In genomic region chr18:61581578-61582204, GRCh38 we compare ENCODE assay signal across 8 cellular contexts.
DNase-seq lines count a peak whose midpoint lies in the region; ATAC-seq and TF ChIP-seq lines count a peak whose summit lies in the region.

No MANE protein-coding gene starts in this region.

- peak; percentile 94 for ATAC-seq in GM21447 (IDR thresholded peaks at IDR 0.05; ENCODE audit: unreplicated experiment)

- H3K27ac ChIP-seq in suprapubic skin, result peak overlapping the region; percentile 69

- no peaks in the 10 kb centered on the region for H3K9me3 ChIP-seq in suprapubic skin

- no peak for TF ChIP-seq EP300 in suprapubic skin (IDR thresholded peaks at IDR 0.05)

- peaks cover 17% of the 10 kb centered on the region for H3K4me1 ChIP-seq in suprapubic skin

- 8% methylated on average over 22 of the region's 22 CpGs for WGBS in suprapubic skin

- DNase-seq in DMS 273 (lab: John Stamatoyannopoulos, UW; ENCODE audit: unreplicated experiment), result peak; percentile 87
- DNase-seq in HuH-7.5 (ENCODE audit: low spot score), result peak; percentile 32
- DNase-seq in SHP77 treated with DMSO at 0.1 percent for 48 hours (lab: John Stamatoyannopoulos, UW), result peak; percentile 7
- peak; percentile 3 to 60 (median 54) for DNase-seq in activated naive CD4-positive, alpha-beta T cell (lab: John Stamatoyannopoulos, UW)
- peak; percentile 41 for DNase-seq in globus pallidus (ENCODE audit: low spot score)
- DNase-seq in nucleus accumbens (lab: John Stamatoyannopoulos, UW), result peak in 49 of 56 donors; percentile 3 to 81 (median 39)
- peak; percentile 87 to 88 for DNase-seq in suprapubic skin (ENCODE audit: low spot score in 2 of 2)

- peak; percentile 94 to 97 for TF ChIP-seq CTCF in suprapubic skin (IDR thresholded peaks at IDR 0.05)

- no peak for TF ChIP-seq POLR2A in suprapubic skin (IDR thresholded peaks at IDR 0.05)

- peak overlapping the region; percentile 43 for H3K4me3 ChIP-seq in suprapubic skin

- H3K27me3 ChIP-seq in suprapubic skin, result peaks cover 3% of the 10 kb centered on the region

- no peaks in the 10 kb centered on the region for H3K36me3 ChIP-seq in suprapubic skin

Comparison
In these comparisons a context has a peak if more than half of its experiments do, and no peak if none do; other contexts are left out.
1. Peak in every context shown above with its lines: DNase-seq, ATAC-seq, H3K4me3 ChIP-seq and H3K27ac ChIP-seq.
2. DNase-seq: peak in every context shown above with its lines; median percentile 88 in suprapubic skin; 87 in DMS 273; 54 in activated naive CD4-positive, alpha-beta T cell; 41 in globus pallidus; 39 in nucleus accumbens; 32 in HuH-7.5; 7 in SHP77 treated with DMSO at 0.1 percent for 48 hours.